8 cellular contexts compared by ENCODE assay signal in genomic region chr2:241659150-241659739, GRCh38. TPM values are rescaled to one million over a fixed set of nuclear protein-coding genes. Genes with fewer than 3 reads are reported as not detected.
DNase-seq lines count a peak whose midpoint lies in the region; ATAC-seq and TF ChIP-seq lines count a peak whose summit lies in the region.

No MANE protein-coding gene starts in this region.

- no peaks in the 10 kb centered on the region for H3K27me3 Mint-ChIP-seq in T-cell

- no peak overlapping the region for H3K27ac ChIP-seq in thoracic aorta

- POLR2A ChIA-PET in T-cell (lab: Charles Lee), result interaction anchor here in 1 of 2 donors (0.9 kb wide), 1 partner anchor 27 kb away, joined by 4 read pairs; the partner anchor contains the start of gene DTYMK

- no peaks in the 10 kb centered on the region for H3K9me3 ChIP-seq in thoracic aorta

- H3K36me3 Mint-ChIP-seq in T-cell, result peaks cover 40% of the 10 kb centered on the region

- H3K27me3 ChIP-seq in thoracic aorta (replicated peaks; ENCODE audit: insufficient read depth), result no peaks in the 10 kb centered on the region

- peaks cover 59% of the 10 kb centered on the region for H3K36me3 ChIP-seq in thoracic aorta

- no peaks in the 10 kb centered on the region for H3K4me1 Mint-ChIP-seq in T-cell

- peak; percentile 87 for TF ChIP-seq CTCF in LNCaP clone FGC (IDR thresholded peaks at IDR 0.05; ENCODE audit: control insufficient read depth, extremely low read depth, insufficient read depth)
- TF ChIP-seq CTCF in thoracic aorta (IDR thresholded peaks at IDR 0.05), result peak; percentile 41

- DNase-seq in EH (ENCODE audit: low read depth) (peak; percentile 76), LNCaP clone FGC (ENCODE audit: low read depth) (peak; percentile 26), T-cell (peak in 22 of 34 experiments; percentile 7 to 40 (median 24)), dermis blood vessel endothelial cell (peak; percentile 87), medulla oblongata (ENCODE audit: extremely low spot score) (peak; percentile 82), thoracic aorta (ENCODE audit: low spot score) (no peak), activated gamma-delta T cell treated with Interleukin-2 at 50 U/mL for 16 hours (no peak)

- H3K9me3 Mint-ChIP-seq in T-cell, result no peaks in the 10 kb centered on the region

- no peak overlapping the region for H3K4me3 Mint-ChIP-seq in T-cell

- H3K4me3 ChIP-seq in LNCaP clone FGC (ENCODE audit: low read depth, low read length) (no peak overlapping the region), thoracic aorta (no peak overlapping the region)

- H3K27ac Mint-ChIP-seq in T-cell, result no peak overlapping the region

- ATAC-seq in T-cell (replicated peaks in 1 of 4) (peak in 2 of 4 experiments; percentile 40 to 51), thoracic aorta (ENCODE audit: insufficient number of reproducible peaks, low FRiP score, low read depth) (no peak), HG02970 (IDR thresholded peaks at IDR 0.05; ENCODE audit: low FRiP score, unreplicated experiment) (no peak)

- no peaks in the 10 kb centered on the region for H3K4me1 ChIP-seq in thoracic aorta (ENCODE audit: control insufficient read depth in 1 of 2, low read depth in 2 of 2)

- CTCF ChIA-PET in T-cell (lab: Charles Lee), result interaction anchor here (0.5 to 1.0 kb wide), 2 partner anchors 8 to 64 kb away, joined by 3 read pairs; no protein-coding TSS in a partner anchor

RNA-seq across cellular contexts. Expression of gene ATG4B, which starts 21.8 kb away (rescaled TPM):
- total RNA-seq in T-cell (100 to 1,000 TPM in 4 of 5 donors, 10 to 100 TPM in 1; 98.4 to 127 (median 108) TPM), dermis blood vessel endothelial cell (66.4 and 88.5 TPM in 2 replicates), thoracic aorta (10 to 100 TPM; 52.0 to 86.1 TPM)

RNA-seq across cellular contexts. Expression of gene THAP4, which starts 22.3 kb away (rescaled TPM):
- 10 to 100 TPM; 27.3 to 34.5 (median 29.7) TPM for total RNA-seq in T-cell
- 37.8 and 46.6 TPM in 2 replicates for total RNA-seq in dermis blood vessel endothelial cell
- total RNA-seq in thoracic aorta, result 10 to 100 TPM; 27.2 to 31.1 TPM

RNA-seq across cellular contexts. Expression of gene DTYMK, which starts 27.4 kb away (rescaled TPM):
- total RNA-seq in T-cell (10 to 100 TPM; 11.6 to 23.6 (median 18.2) TPM), dermis blood vessel endothelial cell (36.2 and 68.2 TPM in 2 replicates), thoracic aorta (1 to 10 TPM; 6.2 to 6.4 TPM)

RNA-seq across cellular contexts. Expression of gene ING5, which starts 42.6 kb away (rescaled TPM):
- total RNA-seq in T-cell, result 10 to 100 TPM; 63.0 to 98.0 (median 77.4) TPM
- 23.7 and 24.8 TPM in 2 replicates for total RNA-seq in dermis blood vessel endothelial cell
- total RNA-seq in thoracic aorta, result 10 to 100 TPM; 27.3 to 64.8 TPM

Comparison
In these comparisons a context has a peak if more than half of its experiments do, and no peak if none do; other contexts are left out.
1. DNase-seq: peak in EH (single experiment), LNCaP clone FGC (single experiment), T-cell (22 of 34), dermis blood vessel endothelial cell (single experiment) and medulla oblongata (single experiment); none in thoracic aorta (single experiment) and activated gamma-delta T cell treated with Interleukin-2 at 50 U/mL for 16 hours (single experiment).